ENCODE assay signal across 8 cellular contexts in genomic region chr2:54524236-54524991, GRCh38.
DNase-seq lines count a peak whose midpoint lies in the region; ATAC-seq and TF ChIP-seq lines count a peak whose summit lies in the region.

No MANE protein-coding gene starts in this region.

- peaks cover 27% of the 10 kb centered on the region for H3K4me1 Mint-ChIP-seq in MCF 10A (ENCODE audit: insufficient read depth, unreplicated experiment)
- H3K4me1 Mint-ChIP-seq in stimulated activated effector memory CD8-positive, alpha-beta T cell treated with anti-CD3 and anti-CD28 coated beads, Interleukin-12 subunit alpha, Interleukin-12 subunit beta, amount 100 ng/mL, for 72 hours = peaks cover 11% of the 10 kb centered on the region

- H3K4me3 ChIP-seq in breast epithelium (no peak overlapping the region), RWPE2 (ENCODE audit: severe bottlenecking) (no peak overlapping the region), fibroblast of villous mesenchyme (ENCODE audit: low read depth, low read length) (no peak overlapping the region)

- H3K27ac Mint-ChIP-seq in MCF 10A (ENCODE audit: low read depth, unreplicated experiment) = peak overlapping the region; percentile 5
- no peak overlapping the region for H3K27ac Mint-ChIP-seq in stimulated activated effector memory CD8-positive, alpha-beta T cell treated with anti-CD3 and anti-CD28 coated beads, Interleukin-12 subunit alpha, Interleukin-12 subunit beta, amount 100 ng/mL, for 72 hours

- H3K9me3 ChIP-seq in breast epithelium (no peaks in the 10 kb centered on the region), RWPE2 (ENCODE audit: severe bottlenecking) (no peaks in the 10 kb centered on the region)

- H3K27me3 Mint-ChIP-seq in MCF 10A (ENCODE audit: insufficient read depth, unreplicated experiment) = no peaks in the 10 kb centered on the region

- intact Hi-C loops in MCF 10A (cut with micrococcal nuclease) (loop anchor here (5.0 kb wide), 4 partner anchors 88 to 417 kb away; no protein-coding TSS in a partner anchor), breast epithelium (cut with DNase I; ENCODE audit: low total_unique reads) (no loop called here)

- ATAC-seq in HG03039 (IDR thresholded peaks at IDR 0.05; ENCODE audit: unreplicated experiment) = peak; percentile 63
- ATAC-seq in RWPE2 (ENCODE audit: low read depth) = peak; percentile 71
- ATAC-seq in stimulated activated effector memory CD8-positive, alpha-beta T cell treated with anti-CD3 and anti-CD28 coated beads, Interleukin-12 subunit alpha, Interleukin-12 subunit beta, amount 100 ng/mL, for 72 hours = peak; percentile 91

- CTCF ChIA-PET in MCF 10A (lab: Yijun Ruan, JAX) = interaction anchor here (0.6 to 8.3 kb wide), 40 partner anchors 8 to 654 kb away, joined by 3 to 103 read pairs (median 4); no protein-coding TSS in a partner anchor

- H3K4me1 ChIP-seq in breast epithelium (no peaks in the 10 kb centered on the region), RWPE2 (ENCODE audit: insufficient read depth, poor library complexity, severe bottlenecking) (peaks cover 26% of the 10 kb centered on the region)

- H3K36me3 ChIP-seq in breast epithelium = no peaks in the 10 kb centered on the region
- peaks cover 9% of the 10 kb centered on the region; the same call in 1 of the 2 replicates for H3K36me3 ChIP-seq in RWPE2 (ENCODE audit: low read depth)

- H3K36me3 Mint-ChIP-seq in MCF 10A (ENCODE audit: insufficient read depth, unreplicated experiment) = no peaks in the 10 kb centered on the region
- H3K36me3 Mint-ChIP-seq in stimulated activated effector memory CD8-positive, alpha-beta T cell treated with anti-CD3 and anti-CD28 coated beads, Interleukin-12 subunit alpha, Interleukin-12 subunit beta, amount 100 ng/mL, for 72 hours = no peaks in the 10 kb centered on the region

- H3K27me3 ChIP-seq in breast epithelium (no peaks in the 10 kb centered on the region), RWPE2 (ENCODE audit: insufficient read depth, poor library complexity, severe bottlenecking) (no peaks in the 10 kb centered on the region)

- no peak overlapping the region for H3K4me3 Mint-ChIP-seq in MCF 10A (ENCODE audit: unreplicated experiment)
- no peak overlapping the region for H3K4me3 Mint-ChIP-seq in stimulated activated effector memory CD8-positive, alpha-beta T cell treated with anti-CD3 and anti-CD28 coated beads, Interleukin-12 subunit alpha, Interleukin-12 subunit beta, amount 100 ng/mL, for 72 hours

- H3K9me3 Mint-ChIP-seq in MCF 10A (ENCODE audit: unreplicated experiment) = no peaks in the 10 kb centered on the region
- H3K9me3 Mint-ChIP-seq in stimulated activated effector memory CD8-positive, alpha-beta T cell treated with anti-CD3 and anti-CD28 coated beads, Interleukin-12 subunit alpha, Interleukin-12 subunit beta, amount 100 ng/mL, for 72 hours = no peaks in the 10 kb centered on the region

- BruUV-seq in MCF 10A (replicated peaks; lab: Mats Ljungman, UMichigan) = no TSS peak

- H3K27ac ChIP-seq in breast epithelium (peak overlapping the region in 1 of 2 donors; percentile 55), RWPE2 (ENCODE audit: poor library complexity, severe bottlenecking) (peak overlapping the region; percentile 66)

- POLR2A ChIA-PET in MCF 10A (lab: Yijun Ruan, JAX) = interaction anchor here (0.6 to 12.8 kb wide), 10 partner anchors 24 to 477 kb away, joined by 3 to 249 read pairs (median 3); no protein-coding TSS in a partner anchor

- TF ChIP-seq CTCF in MCF 10A (IDR thresholded peaks at IDR 0.05; ENCODE audit: unreplicated experiment) (no peak), breast epithelium (IDR thresholded peaks at IDR 0.05) (no peak), RWPE2 (IDR thresholded peaks at IDR 0.05; ENCODE audit: poor library complexity, severe bottlenecking) (no peak), fibroblast of villous mesenchyme (IDR thresholded peaks at IDR 0.05; ENCODE audit: insufficient read depth, low read depth, low read length) (no peak)

- no peak for DNase-seq in MCF 10A (ENCODE audit: unreplicated experiment)
- no peak for DNase-seq in breast epithelium (ENCODE audit: low spot score in 2 of 2)
- DNase-seq in RWPE2 (ENCODE audit: low spot score) = no peak
- DNase-seq in fibroblast of villous mesenchyme (ENCODE audit: low read depth) = peak; percentile 80
- no peak for DNase-seq in stimulated activated effector memory CD8-positive, alpha-beta T cell treated with anti-CD3 and anti-CD28 coated beads, Interleukin-12 subunit alpha, Interleukin-12 subunit beta, amount 100 ng/mL, for 72 hours (ENCODE audit: low spot score in 2 of 2)
- no peak for DNase-seq in NCI-H146 (lab: John Stamatoyannopoulos, UW)
- no peak for DNase-seq in dedifferentiated amniotic fluid mesenchymal stem cell (ENCODE audit: extremely low spot score)

- TF ChIP-seq POLR2A in breast epithelium (IDR thresholded peaks at IDR 0.05) = no peak
